In the genomic region with DNA sequence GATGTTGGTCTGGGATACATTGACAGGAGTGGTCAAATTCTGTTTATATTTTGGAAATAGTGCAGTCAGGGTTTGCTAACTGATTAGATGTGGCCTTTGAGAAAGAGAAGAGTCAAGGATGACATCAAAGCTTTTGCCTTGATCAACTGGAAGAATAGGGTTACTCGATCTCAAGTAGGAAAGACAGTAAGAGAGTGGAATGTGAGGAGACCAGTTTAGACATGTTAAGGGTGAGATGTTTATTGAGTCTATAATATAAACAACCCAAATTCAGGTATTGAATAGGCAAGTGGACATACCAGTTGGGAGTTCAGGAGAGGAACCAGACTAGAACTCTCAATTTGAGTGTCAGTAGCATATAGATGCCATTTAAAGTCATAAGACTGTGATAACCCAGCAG, we compare ENCODE assay signal across 40 cellular contexts. TPM values are rescaled to one million over a fixed set of nuclear protein-coding genes. Genes with fewer than 3 reads are reported as not detected.
"Had no signal": no experiment of that assay in that cellular context is flagged by ENCODE, and none has a peak within 500 bp of the region (broad histone marks: within the 10 kb centered on the region; RNA-seq: fewer than 3 reads in every experiment).

No MANE protein-coding gene starts in this region.

- H3K9me3 Mint-ChIP-seq: activated B cell treated with CpG ODN at 0.5 μM for 24 hours; activated CD4-positive, alpha-beta memory T cell treated with anti-CD3 and anti-CD28 coated beads for 36 hours; activated CD4-positive, alpha-beta T cell treated with anti-CD3 and anti-CD28 coated beads, Interleukin-2, amount 10 ng/mL, durations not matched to agents 24 days and 14 days; activated CD8-positive, alpha-beta T cell treated with anti-CD3 and anti-CD28 coated beads for 36 hours; activated naive CD4-positive, alpha-beta T cell treated with anti-CD3 and anti-CD28 coated beads for 36 hours; activated naive CD4-positive, alpha-beta T cell treated with anti-CD3 and anti-CD28 coated beads, Interleukin-2, amount 50 U/mL, for 72 hours; activated naive CD8-positive, alpha-beta T cell treated with anti-CD3 and anti-CD28 coated beads for 36 hours; activated T-cell treated with anti-CD3 and anti-CD28 coated beads, Interleukin-2, amount 50 U/mL, for 4 hours; activated T-cell treated with anti-CD3 and anti-CD28 coated beads, Interleukin-2, amount 50 U/mL, for 72 hours; activated T-helper 1 cell treated with anti-CD3 and anti-CD28 coated beads, Interleukin-12 subunit alpha, Interleukin-12 subunit beta, Interleukin-2, Interleukin-4 antibody, amounts not matched to agents 30 ng/mL and 10 ng/mL and 1 ng/mL, durations not matched to agents 14 hours and 24 hours and 36 hours; activated T-helper 17 cell treated with anti-CD3 and anti-CD28 coated beads, Interleukin-2, amount 50 U/mL, for 72 hours; central memory CD8-positive, alpha-beta T cell; T-helper 1 cell treated with Interleukin-12 subunit alpha and Interleukin-12 subunit beta and Interleukin-4 antibody, amounts not matched to agents 30 μg/mL and 1 μg/mL, for 36 hours; T-helper 2 cell treated with Interferon-gamma antibody and Interleukin-4, amounts not matched to agents 5 μg/mL and 100 μg/mL, for 36 hours had no signal

- H3K4me1 Mint-ChIP-seq: activated B cell treated with CpG ODN at 0.5 μM for 24 hours; activated CD4-positive, alpha-beta T cell treated with anti-CD3 and anti-CD28 coated beads, Interleukin-2, amount 10 ng/mL, durations not matched to agents 24 days and 14 days; activated naive CD8-positive, alpha-beta T cell treated with anti-CD3 and anti-CD28 coated beads for 36 hours; activated T-helper 17 cell treated with anti-CD3 and anti-CD28 coated beads, Interleukin-2, amount 50 U/mL, for 72 hours; central memory CD8-positive, alpha-beta T cell had no signal

- DNase-seq: activated B cell treated with CpG ODN at 0.5 μM for 24 hours; activated CD4-positive, alpha-beta memory T cell treated with anti-CD3 and anti-CD28 coated beads for 36 hours; activated CD4-positive, alpha-beta T cell treated with anti-CD3 and anti-CD28 coated beads, Interleukin-2, amount 10 ng/mL, durations not matched to agents 24 days and 14 days; activated CD4-positive, alpha-beta T cell treated with anti-CD3 and anti-CD28 coated beads, Interleukin-2, amount 50 U/mL, for 1 hour; activated CD4-positive, alpha-beta T cell treated with anti-CD3 and anti-CD28 coated beads, Interleukin-2, amount 50 U/mL, for 4 hours; activated CD4-positive, CD25-positive, alpha-beta regulatory T cell treated with anti-CD3 and anti-CD28 coated beads, Interleukin-2, amount 50 U/mL, for 72 hours; activated CD8-positive, alpha-beta memory T cell treated with anti-CD3 and anti-CD28 coated beads, Interleukin-2, amount 50 U/mL, for 4 hours; activated CD8-positive, alpha-beta T cell treated with anti-CD3 and anti-CD28 coated beads for 36 hours; activated effector memory CD4-positive, alpha-beta T cell treated with anti-CD3 and anti-CD28 coated beads, Interleukin-2, amount 50 U/mL, for 16 hours; activated gamma-delta T cell treated with Interleukin-2 at 50 U/mL for 16 hours; activated naive CD4-positive, alpha-beta T cell; activated naive CD4-positive, alpha-beta T cell treated with anti-CD3 and anti-CD28 coated beads for 36 hours; activated naive CD4-positive, alpha-beta T cell treated with anti-CD3 and anti-CD28 coated beads, Interleukin-2, amount 50 U/mL, for 16 hours; activated naive CD8-positive, alpha-beta T cell treated with anti-CD3 and anti-CD28 coated beads for 36 hours; activated T-cell treated with anti-CD3 and anti-CD28 coated beads for 4 hours; activated T-cell treated with anti-CD3 and anti-CD28 coated beads, Interleukin-2, amount 50 U/mL, for 1 hour; activated T-cell treated with anti-CD3 and anti-CD28 coated beads, Interleukin-2, amount 50 U/mL, for 4 hours; activated T-cell treated with anti-CD3 and anti-CD28 coated beads, Interleukin-2, amount 50 U/mL, for 72 hours; adrenal gland; amniotic stem cell; aorta; body of pancreas; brain microvascular endothelial cell; caudate nucleus; cerebellar nuclear complex; T-helper 1 cell; T-helper 2 cell; T-helper 9 cell had no signal

- H3K9me3 ChIP-seq: adrenal gland, body of pancreas, breast epithelium had no signal

- H3K27ac ChIP-seq: adrenal gland, body of pancreas, brain microvascular endothelial cell, breast epithelium, cardiac muscle cell, VCaP had no signal

- H3K4me3 Mint-ChIP-seq: activated B cell treated with CpG ODN at 0.5 μM for 24 hours; activated CD4-positive, alpha-beta memory T cell treated with anti-CD3 and anti-CD28 coated beads for 36 hours; activated CD4-positive, alpha-beta T cell treated with anti-CD3 and anti-CD28 coated beads, Interleukin-2, amount 10 ng/mL, durations not matched to agents 24 days and 14 days; activated CD8-positive, alpha-beta T cell treated with anti-CD3 and anti-CD28 coated beads for 36 hours; activated naive CD4-positive, alpha-beta T cell treated with anti-CD3 and anti-CD28 coated beads for 36 hours; activated naive CD8-positive, alpha-beta T cell treated with anti-CD3 and anti-CD28 coated beads for 36 hours; activated T-cell treated with anti-CD3 and anti-CD28 coated beads, Interleukin-2, amount 50 U/mL, for 4 hours; activated T-cell treated with anti-CD3 and anti-CD28 coated beads, Interleukin-2, amount 50 U/mL, for 72 hours; activated T-helper 1 cell treated with anti-CD3 and anti-CD28 coated beads, Interleukin-12 subunit alpha, Interleukin-12 subunit beta, Interleukin-2, Interleukin-4 antibody, amounts not matched to agents 30 ng/mL and 10 ng/mL and 1 ng/mL, durations not matched to agents 14 hours and 24 hours and 36 hours; activated T-helper 17 cell treated with anti-CD3 and anti-CD28 coated beads, Interleukin-2, amount 50 U/mL, for 72 hours; central memory CD8-positive, alpha-beta T cell; T-helper 1 cell treated with Interleukin-12 subunit alpha and Interleukin-12 subunit beta and Interleukin-4 antibody, amounts not matched to agents 30 μg/mL and 1 μg/mL, for 36 hours; T-helper 2 cell treated with Interferon-gamma antibody and Interleukin-4, amounts not matched to agents 5 μg/mL and 100 μg/mL, for 36 hours had no signal

- H3K4me3 ChIP-seq: adrenal gland, body of pancreas, breast epithelium, cardiac muscle cell had no signal

- H3K27me3 ChIP-seq: adrenal gland, body of pancreas, brain microvascular endothelial cell, breast epithelium, cardiac muscle cell had no signal

- H3K4me1 ChIP-seq: adrenal gland, body of pancreas, breast epithelium had no signal

- FAIRE-seq: astrocyte, TTC549 had no signal

- H3K36me3 Mint-ChIP-seq: activated CD4-positive, alpha-beta memory T cell treated with anti-CD3 and anti-CD28 coated beads for 36 hours; activated naive CD4-positive, alpha-beta T cell treated with anti-CD3 and anti-CD28 coated beads, Interleukin-2, amount 50 U/mL, for 72 hours; activated naive CD8-positive, alpha-beta T cell treated with anti-CD3 and anti-CD28 coated beads for 36 hours had no signal

- H3K27me3 Mint-ChIP-seq: activated CD4-positive, alpha-beta memory T cell treated with anti-CD3 and anti-CD28 coated beads for 36 hours; activated naive CD8-positive, alpha-beta T cell treated with anti-CD3 and anti-CD28 coated beads for 36 hours; central memory CD8-positive, alpha-beta T cell had no signal

- H3K36me3 ChIP-seq: adrenal gland, brain microvascular endothelial cell, breast epithelium, cardiac muscle cell had no signal

- ATAC-seq: activated CD8-positive, alpha-beta T cell treated with anti-CD3 and anti-CD28 coated beads for 36 hours; activated naive CD4-positive, alpha-beta T cell treated with anti-CD3 and anti-CD28 coated beads, Interleukin-2, amount 50 U/mL, for 72 hours; activated T-cell treated with anti-CD3 and anti-CD28 coated beads, Interleukin-2, amount 50 U/mL, for 4 hours; activated T-cell treated with anti-CD3 and anti-CD28 coated beads, Interleukin-2, amount 50 U/mL, for 72 hours; activated T-helper 17 cell treated with anti-CD3 and anti-CD28 coated beads, Interleukin-2, amount 50 U/mL, for 72 hours; body of pancreas had no signal

- H3K27ac Mint-ChIP-seq: activated B cell treated with CpG ODN at 0.5 μM for 24 hours; activated CD4-positive, alpha-beta memory T cell treated with anti-CD3 and anti-CD28 coated beads for 36 hours; activated CD4-positive, alpha-beta T cell treated with anti-CD3 and anti-CD28 coated beads, Interleukin-2, amount 10 ng/mL, durations not matched to agents 24 days and 14 days; activated CD8-positive, alpha-beta T cell treated with anti-CD3 and anti-CD28 coated beads for 36 hours; activated naive CD4-positive, alpha-beta T cell treated with anti-CD3 and anti-CD28 coated beads for 36 hours; activated naive CD4-positive, alpha-beta T cell treated with anti-CD3 and anti-CD28 coated beads, Interleukin-2, amount 50 U/mL, for 72 hours; activated naive CD8-positive, alpha-beta T cell treated with anti-CD3 and anti-CD28 coated beads for 36 hours; activated T-cell treated with anti-CD3 and anti-CD28 coated beads, Interleukin-2, amount 50 U/mL, for 72 hours; activated T-helper 1 cell treated with anti-CD3 and anti-CD28 coated beads, Interleukin-12 subunit alpha, Interleukin-12 subunit beta, Interleukin-2, Interleukin-4 antibody, amounts not matched to agents 30 ng/mL and 10 ng/mL and 1 ng/mL, durations not matched to agents 14 hours and 24 hours and 36 hours; activated T-helper 17 cell treated with anti-CD3 and anti-CD28 coated beads, Interleukin-2, amount 50 U/mL, for 72 hours; T-helper 1 cell treated with Interleukin-12 subunit alpha and Interleukin-12 subunit beta and Interleukin-4 antibody, amounts not matched to agents 30 μg/mL and 1 μg/mL, for 36 hours; T-helper 2 cell treated with Interferon-gamma antibody and Interleukin-4, amounts not matched to agents 5 μg/mL and 100 μg/mL, for 36 hours had no signal

RNA-seq across cellular contexts. Expression of a gene that starts 1.9 kb away (rescaled TPM):
- total RNA-seq: activated B cell treated with CpG ODN at 0.5 μM for 24 hours; activated CD4-positive, alpha-beta memory T cell treated with anti-CD3 and anti-CD28 coated beads for 36 hours; activated CD4-positive, alpha-beta T cell treated with anti-CD3 and anti-CD28 coated beads, Interleukin-2, amount 10 ng/mL, durations not matched to agents 24 days and 14 days; activated T-helper 1 cell treated with anti-CD3 and anti-CD28 coated beads, Interleukin-12 subunit alpha, Interleukin-12 subunit beta, Interleukin-2, Interleukin-4 antibody, amounts not matched to agents 30 ng/mL and 10 ng/mL and 1 ng/mL, durations not matched to agents 14 hours and 24 hours and 36 hours; chondrocyte had no signal
- polyA plus RNA-seq: cardiac muscle cell had no signal
